24 cellular contexts compared by ENCODE assay signal in genomic region chr2:169897834-169898233, GRCh38.
A peak's percentile ranks its signal among the peaks of the same experiment; 100 is the strongest.
DNase-seq lines count a peak whose midpoint lies in the region; ATAC-seq, FAIRE-seq and TF ChIP-seq lines count a peak whose summit lies in the region.
"Had no signal": no experiment of that assay in that cellular context is flagged by ENCODE, and none has a peak within 500 bp of the region (broad histone marks: within the 10 kb centered on the region; RNA-seq: fewer than 3 reads in every experiment).

No MANE protein-coding gene starts in this region.

- H3K27me3 ChIP-seq in cardiac muscle cell (no peaks in the 10 kb centered on the region), bronchial epithelial cell (ENCODE audit: control insufficient read depth, insufficient read depth, low read length) (no peaks in the 10 kb centered on the region), neural cell (ENCODE audit: insufficient read depth, low read depth, low read length) (no peaks in the 10 kb centered on the region), gastrocnemius medialis (no peaks in the 10 kb centered on the region)
- H3K27me3 ChIP-seq: BE2C, BLaER1 had no signal

- DNase-seq in cardiac muscle cell (ENCODE audit: low read depth in 1 of 2, low spot score in 1 of 2) (no peak), left ventricle myocardium superior (no peak), bronchial epithelial cell (ENCODE audit: low read depth) (peak; percentile 10), gastrocnemius medialis (no peak), GM13977 (ENCODE audit: low spot score) (no peak), DMS153 (lab: John Stamatoyannopoulos, UW) (no peak), MV-4-11 (lab: John Stamatoyannopoulos, UW) (no peak)
- DNase-seq: 8988T; ACHN; BE2C; C1 segment of cervical spinal cord; CD4-positive, alpha-beta memory T cell; CD4-positive, CD25-positive, alpha-beta regulatory T cell; CD8-positive, alpha-beta memory T cell; COR-L47; DMS 273 treated with DMSO at 0.1 percent for 48 hours; DMS79 treated with DMSO at 0.1 percent for 48 hours; GF-D8 had no signal

- no peak for TF ChIP-seq RAD21 in neural cell (conservative IDR thresholded peaks at IDR 0.05)

- intact Hi-C loops in left ventricle myocardium superior (cut with micrococcal nuclease): no loop called here
- intact Hi-C loops in gastrocnemius medialis (cut with DNase I; ENCODE audit: low total_unique reads): no loop called here

- no peaks in the 10 kb centered on the region for H3F3A ChIP-seq in neural cell (ENCODE audit: insufficient read depth, low read length, poor library complexity, severe bottlenecking)

- no peak overlapping the region for H3K4me2 ChIP-seq in neural cell (ENCODE audit: low read length)
- H3K4me2 ChIP-seq: BLaER1 had no signal

- H3K9ac ChIP-seq in neural cell (ENCODE audit: low read length): no peak overlapping the region
- H3K9ac ChIP-seq: BLaER1 had no signal

- H3K36me3 ChIP-seq in cardiac muscle cell (peaks cover 14% of the 10 kb centered on the region), bronchial epithelial cell (ENCODE audit: control insufficient read depth, insufficient read depth, low read length) (peaks cover 1% of the 10 kb centered on the region), neural cell (ENCODE audit: insufficient read depth, low read length) (no peaks in the 10 kb centered on the region), gastrocnemius medialis (peaks cover 0 to 6% of the 10 kb centered on the region in 2 donors)
- H3K36me3 ChIP-seq: BE2C had no signal

- H3K27ac ChIP-seq in cardiac muscle cell: peak overlapping the region; percentile 27
- H3K27ac ChIP-seq in neural cell (ENCODE audit: low read length): peak overlapping the region; percentile 21
- H3K27ac ChIP-seq in gastrocnemius medialis: peak overlapping the region; percentile 45 to 71 (median 52)
- H3K27ac ChIP-seq: BLaER1 had no signal

- no peak overlapping the region for H3K4me3 ChIP-seq in cardiac muscle cell
- no peak overlapping the region for H3K4me3 ChIP-seq in bronchial epithelial cell (ENCODE audit: low read depth, low read length)
- no peak overlapping the region for H3K4me3 ChIP-seq in neural cell (ENCODE audit: low read length)
- H3K4me3 ChIP-seq in gastrocnemius medialis: no peak overlapping the region
- H3K4me3 ChIP-seq: BLaER1 had no signal

- H3K9me3 ChIP-seq in cardiac muscle cell (ENCODE audit: low read depth) (no peaks in the 10 kb centered on the region), neural cell (ENCODE audit: low read length) (no peaks in the 10 kb centered on the region), gastrocnemius medialis (no peaks in the 10 kb centered on the region)
- H3K9me3 ChIP-seq: BE2C had no signal

- ATAC-seq in left ventricle myocardium superior (no peak), gastrocnemius medialis (peak; percentile 45 to 46)

- no peak for TF ChIP-seq POLR2A in gastrocnemius medialis (IDR thresholded peaks at IDR 0.05)

- no peaks in the 10 kb centered on the region for H3K79me2 ChIP-seq in neural cell (replicated peaks; ENCODE audit: insufficient read depth, low read length)

- FAIRE-seq in bronchial epithelial cell (lab: Jason Lieb, UNC): no peak
- FAIRE-seq: A204.1, G401.6, GM12891, GM18507 had no signal

- H3K9me2 ChIP-seq in neural cell (ENCODE audit: insufficient read depth, low read length): no peaks in the 10 kb centered on the region

- H3K4me1 ChIP-seq in cardiac muscle cell (ENCODE audit: low read depth): no peaks in the 10 kb centered on the region
- H3K4me1 ChIP-seq in gastrocnemius medialis: peaks cover 28 to 38% of the 10 kb centered on the region in 2 donors
- H3K4me1 ChIP-seq: BE2C, BLaER1 had no signal

- no peak for TF ChIP-seq CTCF in cardiac muscle cell (IDR thresholded peaks at IDR 0.05; ENCODE audit: low read depth, low read length)
- TF ChIP-seq CTCF in bronchial epithelial cell (IDR thresholded peaks at IDR 0.05; ENCODE audit: insufficient read depth, low read length, severe bottlenecking): no peak
- TF ChIP-seq CTCF in neural cell (IDR thresholded peaks at IDR 0.05; ENCODE audit: poor library complexity, severe bottlenecking): no peak
- no peak for TF ChIP-seq CTCF in gastrocnemius medialis (IDR thresholded peaks at IDR 0.05 in 4 of 5, conservative IDR thresholded peaks at IDR 0.05 in 1 of 5)
- no peak for TF ChIP-seq CTCF in GM13977 (IDR thresholded peaks at IDR 0.05; ENCODE audit: extremely low read depth, insufficient read depth, missing control alignments)

- in situ Hi-C loops in gastrocnemius medialis (cut with MboI; ENCODE audit: low sequenced_read_pairs in 4 of 4): no loop called here
- in situ Hi-C loops in GM13977 (cut with MboI; ENCODE audit: low pct_unique_long_range_greater_than_20kb, low sequenced_read_pairs, unreplicated experiment): no loop called here

- H4K20me1 ChIP-seq in neural cell (ENCODE audit: insufficient read depth): no peaks in the 10 kb centered on the region
- H4K20me1 ChIP-seq: BLaER1 had no signal

- H2AFZ ChIP-seq in neural cell (ENCODE audit: low read depth, low read length): no peak overlapping the region

- no peak for TF ChIP-seq EP300 in neural cell (conservative IDR thresholded peaks at IDR 0.05; ENCODE audit: poor library complexity, severe bottlenecking)

TF ChIP-seq in neural cell, 6 proteins besides CTCF, POLR2A, EP300 and RAD21:
- no peak for TF ChIP-seq POLR2AphosphoS5 (IDR thresholded peaks at IDR 0.05)
- no peak for TF ChIP-seq TAF1 (IDR thresholded peaks at IDR 0.05; ENCODE audit: low read depth)
- TF ChIP-seq REST (IDR thresholded peaks at IDR 0.05; ENCODE audit: borderline replicate concordance): no peak
- TF ChIP-seq SMC3 (conservative IDR thresholded peaks at IDR 0.05; ENCODE audit: poor library complexity): no peak
- TF ChIP-seq EZH2 (IDR thresholded peaks at IDR 0.05; ENCODE audit: borderline replicate concordance, insufficient read depth, low read length, poor library complexity, severe bottlenecking): no peak
- no peak for TF ChIP-seq MXI1 (conservative IDR thresholded peaks at IDR 0.05; ENCODE audit: poor library complexity, severe bottlenecking)
